ENCODE assay signal across 18 cellular contexts in the genomic region with DNA sequence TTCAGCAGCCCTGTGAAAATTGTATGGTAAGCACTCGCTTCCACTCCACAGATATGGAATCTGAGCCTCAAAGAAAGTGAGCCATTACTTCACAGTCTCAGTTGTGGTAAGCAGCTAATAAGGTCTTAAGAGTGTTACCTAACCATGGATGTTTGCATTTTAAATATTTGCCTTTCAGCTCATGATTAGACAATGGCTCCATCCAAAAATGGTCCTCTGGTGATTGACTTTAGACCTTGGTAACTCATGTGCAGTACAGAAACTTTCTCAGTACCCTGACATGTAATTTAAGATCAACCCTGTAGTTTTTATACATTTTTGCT. TPM values are rescaled to one million over a fixed set of nuclear protein-coding genes. Genes with fewer than 3 reads are reported as not detected.
DNase-seq lines count a peak whose midpoint lies in the region; ATAC-seq, FAIRE-seq and TF ChIP-seq lines count a peak whose summit lies in the region.
"Had no signal": no experiment of that assay in that cellular context is flagged by ENCODE, and none has a peak within 500 bp of the region (broad histone marks: within the 10 kb centered on the region; RNA-seq: fewer than 3 reads in every experiment).

No MANE protein-coding gene starts in this region.

- intact Hi-C loops in heart left ventricle (cut with DNase I): loop anchor here in 4 of 10 donors (2.0 to 10.0 kb wide), 4 partner anchors 42 to 131 kb away; no protein-coding TSS in a partner anchor
- intact Hi-C loops in Right ventricle myocardium inferior (cut with DNase I): loop anchor here (2.0 to 10.0 kb wide), 2 partner anchors 49 to 159 kb away; no protein-coding TSS in a partner anchor
- intact Hi-C loops in sigmoid colon (cut with DNase I): loop anchor here (2.0 kb wide), 1 partner anchor 49 kb away; no protein-coding TSS in a partner anchor

- peak; percentile 42 to 45 for TF ChIP-seq RAD21 in liver (IDR thresholded peaks at IDR 0.05)

- ATAC-seq in heart left ventricle: no peak
- ATAC-seq in Right ventricle myocardium inferior: no peak
- ATAC-seq: left colon; stimulated activated memory B cell treated with anti-CD40 and anti-IgM and Interleukin-4, amounts not matched to agents 10 μg/mL and 1 μg/mL and 100 μg/mL, for 72 hours had no signal

- H3K27me3 ChIP-seq in heart left ventricle: no peaks in the 10 kb centered on the region
- H3K27me3 ChIP-seq in liver (ENCODE audit: control insufficient read depth in 4 of 4, insufficient read depth in 4 of 4, low read length in 3 of 4): no peaks in the 10 kb centered on the region
- no peaks in the 10 kb centered on the region for H3K27me3 ChIP-seq in sigmoid colon

- H3K9me3 ChIP-seq in heart left ventricle: no peaks in the 10 kb centered on the region
- H3K9me3 ChIP-seq in liver (ENCODE audit: control insufficient read depth in 4 of 4, low read length in 3 of 4): no peaks in the 10 kb centered on the region
- H3K9me3 ChIP-seq in sigmoid colon: no peaks in the 10 kb centered on the region

- H3K4me3 ChIP-seq in heart left ventricle: peak overlapping the region; percentile 15 to 71 (median 64)
- H3K4me3 ChIP-seq in liver (ENCODE audit: low read depth in 1 of 3, low read length in 3 of 3): peak overlapping the region; percentile 57 to 89 (median 72)
- peak overlapping the region; percentile 5 to 49 (median 24) for H3K4me3 ChIP-seq in sigmoid colon
- H3K4me3 ChIP-seq in urinary bladder (ENCODE audit: low read depth, low read length): peak overlapping the region; percentile 49

- TF ChIP-seq EP300 in sigmoid colon (IDR thresholded peaks at IDR 0.05): no peak

- TF ChIP-seq CTCF in heart left ventricle (IDR thresholded peaks at IDR 0.05) (no peak), liver (IDR thresholded peaks at IDR 0.05; ENCODE audit: low read depth, low read length, missing input control) (no peak), sigmoid colon (IDR thresholded peaks at IDR 0.05) (no peak)

- H3K4me1 ChIP-seq in heart left ventricle (peaks cover 5 to 79% (median 40%) of the 10 kb centered on the region in 12 donors), liver (ENCODE audit: control insufficient read depth in 4 of 4, insufficient read depth in 4 of 4, low read length in 3 of 4) (peaks cover 3 to 41% (median 21%) of the 10 kb centered on the region in 4 donors), sigmoid colon (peaks cover 0 to 38% (median 28%) of the 10 kb centered on the region in 4 donors), urinary bladder (ENCODE audit: insufficient read depth) (no peaks in the 10 kb centered on the region)

- peak overlapping the region; percentile 2 to 90 for H3K9ac ChIP-seq in liver (ENCODE audit: low read depth in 1 of 2, low read length in 2 of 2)

- H3K36me3 ChIP-seq in heart left ventricle: peaks cover 0 to 47% (median 44%) of the 10 kb centered on the region in 9 donors
- peaks cover 10 to 35% (median 27%) of the 10 kb centered on the region in 4 donors for H3K36me3 ChIP-seq in liver (ENCODE audit: control insufficient read depth in 4 of 4, insufficient read depth in 3 of 4, low read depth in 1 of 4, low read length in 3 of 4)
- H3K36me3 ChIP-seq in sigmoid colon: peaks cover 0 to 34% (median 20%) of the 10 kb centered on the region in 4 donors
- peaks cover 2% of the 10 kb centered on the region for H3K36me3 ChIP-seq in urinary bladder (ENCODE audit: insufficient read depth)

- no peak for FAIRE-seq in H54 (lab: Jason Lieb, UNC)

- WGBS in heart left ventricle, 4 donors: 48 to 76% (median 64%) methylated on average over 1 of the region's 1 CpG
- 42% methylated on average over 1 of the region's 1 CpG for WGBS in liver
- 74 to 82% methylated on average over 1 of the region's 1 CpG for WGBS in sigmoid colon, 2 donors
- 57% methylated on average over 1 of the region's 1 CpG for WGBS in urinary bladder

- H3K27ac ChIP-seq in heart left ventricle (peak overlapping the region in 11 of 12 donors; percentile 23 to 90 (median 77)), liver (ENCODE audit: low read depth in 1 of 2, low read length in 2 of 2) (no peak overlapping the region), sigmoid colon (peak overlapping the region; percentile 46 to 83 (median 69)), urinary bladder (ENCODE audit: low read depth) (no peak overlapping the region)

- no peak for TF ChIP-seq POLR2A in heart left ventricle (IDR thresholded peaks at IDR 0.05)
- TF ChIP-seq POLR2A in sigmoid colon (IDR thresholded peaks at IDR 0.05): no peak
- TF ChIP-seq POLR2A in H54 (IDR thresholded peaks at IDR 0.05; ENCODE audit: low read depth, low read length): no peak

- DNase-seq in heart left ventricle: no peak
- DNase-seq in Right ventricle myocardium inferior (ENCODE audit: missing footprints): no peak
- no peak for DNase-seq in sigmoid colon
- DNase-seq in H54 (ENCODE audit: insufficient read length, low spot score): no peak
- no peak for DNase-seq in NCI-H2107 (lab: John Stamatoyannopoulos, UW)
- no peak for DNase-seq in activated T-cell treated with anti-CD3 and anti-CD28 coated beads, Interleukin-2, amount 50 U/mL, for 48 hours
- DNase-seq: activated naive CD4-positive, alpha-beta T cell treated with Interleukin-2 at 50 U/mL for 16 hours; activated T-cell treated with anti-CD3 and anti-CD28 coated beads, Interleukin-2, amount 50 U/mL, for 24 hours; effector CD4-positive, alpha-beta T cell; HFFc6; left colon; NCI-H524; stimulated activated CD4-positive, alpha-beta T cell treated with anti-CD3 and anti-CD28 coated beads, Interleukin-1b, Interleukin-23, amount 100 ng/mL, for 48 hours; T-helper 9 cell had no signal

TF ChIP-seq in liver, 16 proteins besides CTCF, POLR2A, EP300 and RAD21 (continues in another document):
- peak; percentile 21 to 69 for TF ChIP-seq RXRA (IDR thresholded peaks at IDR 0.05)
- TF ChIP-seq EGR1 (IDR thresholded peaks at IDR 0.05; ENCODE audit: low read depth in 2 of 2): peak in 1 of 2 donors; percentile 26
- peak; percentile 93 for TF ChIP-seq YY1 (IDR thresholded peaks at IDR 0.05)
- TF ChIP-seq, protein P1, sequence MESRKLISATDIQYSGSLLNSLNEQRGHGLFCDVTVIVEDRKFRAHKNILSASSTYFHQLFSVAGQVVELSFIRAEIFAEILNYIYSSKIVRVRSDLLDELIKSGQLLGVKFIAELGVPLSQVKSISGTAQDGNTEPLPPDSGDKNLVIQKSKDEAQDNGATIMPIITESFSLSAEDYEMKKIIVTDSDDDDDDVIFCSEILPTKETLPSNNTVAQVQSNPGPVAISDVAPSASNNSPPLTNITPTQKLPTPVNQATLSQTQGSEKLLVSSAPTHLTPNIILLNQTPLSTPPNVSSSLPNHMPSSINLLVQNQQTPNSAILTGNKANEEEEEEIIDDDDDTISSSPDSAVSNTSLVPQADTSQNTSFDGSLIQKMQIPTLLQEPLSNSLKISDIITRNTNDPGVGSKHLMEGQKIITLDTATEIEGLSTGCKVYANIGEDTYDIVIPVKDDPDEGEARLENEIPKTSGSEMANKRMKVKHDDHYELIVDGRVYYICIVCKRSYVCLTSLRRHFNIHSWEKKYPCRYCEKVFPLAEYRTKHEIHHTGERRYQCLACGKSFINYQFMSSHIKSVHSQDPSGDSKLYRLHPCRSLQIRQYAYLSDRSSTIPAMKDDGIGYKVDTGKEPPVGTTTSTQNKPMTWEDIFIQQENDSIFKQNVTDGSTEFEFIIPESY (IDR thresholded peaks at IDR 0.05): peak; percentile 32
- TF ChIP-seq JUND (IDR thresholded peaks at IDR 0.05): peak; percentile 2 to 50
- peak; percentile 62 for TF ChIP-seq FOXA2 (IDR thresholded peaks at IDR 0.05)
- TF ChIP-seq NR2F2 (IDR thresholded peaks at IDR 0.05): no peak
- TF ChIP-seq HNF4A (conservative IDR thresholded peaks at IDR 0.05): peak; percentile 56 to 83
- no peak for TF ChIP-seq HNF4G (IDR thresholded peaks at IDR 0.05)
- TF ChIP-seq, protein P2, sequence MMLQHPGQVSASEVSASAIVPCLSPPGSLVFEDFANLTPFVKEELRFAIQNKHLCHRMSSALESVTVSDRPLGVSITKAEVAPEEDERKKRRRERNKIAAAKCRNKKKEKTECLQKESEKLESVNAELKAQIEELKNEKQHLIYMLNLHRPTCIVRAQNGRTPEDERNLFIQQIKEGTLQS (IDR thresholded peaks at IDR 0.05): no peak
- peak; percentile 27 for TF ChIP-seq SP1 (IDR thresholded peaks at IDR 0.05)
- TF ChIP-seq, protein P3, sequence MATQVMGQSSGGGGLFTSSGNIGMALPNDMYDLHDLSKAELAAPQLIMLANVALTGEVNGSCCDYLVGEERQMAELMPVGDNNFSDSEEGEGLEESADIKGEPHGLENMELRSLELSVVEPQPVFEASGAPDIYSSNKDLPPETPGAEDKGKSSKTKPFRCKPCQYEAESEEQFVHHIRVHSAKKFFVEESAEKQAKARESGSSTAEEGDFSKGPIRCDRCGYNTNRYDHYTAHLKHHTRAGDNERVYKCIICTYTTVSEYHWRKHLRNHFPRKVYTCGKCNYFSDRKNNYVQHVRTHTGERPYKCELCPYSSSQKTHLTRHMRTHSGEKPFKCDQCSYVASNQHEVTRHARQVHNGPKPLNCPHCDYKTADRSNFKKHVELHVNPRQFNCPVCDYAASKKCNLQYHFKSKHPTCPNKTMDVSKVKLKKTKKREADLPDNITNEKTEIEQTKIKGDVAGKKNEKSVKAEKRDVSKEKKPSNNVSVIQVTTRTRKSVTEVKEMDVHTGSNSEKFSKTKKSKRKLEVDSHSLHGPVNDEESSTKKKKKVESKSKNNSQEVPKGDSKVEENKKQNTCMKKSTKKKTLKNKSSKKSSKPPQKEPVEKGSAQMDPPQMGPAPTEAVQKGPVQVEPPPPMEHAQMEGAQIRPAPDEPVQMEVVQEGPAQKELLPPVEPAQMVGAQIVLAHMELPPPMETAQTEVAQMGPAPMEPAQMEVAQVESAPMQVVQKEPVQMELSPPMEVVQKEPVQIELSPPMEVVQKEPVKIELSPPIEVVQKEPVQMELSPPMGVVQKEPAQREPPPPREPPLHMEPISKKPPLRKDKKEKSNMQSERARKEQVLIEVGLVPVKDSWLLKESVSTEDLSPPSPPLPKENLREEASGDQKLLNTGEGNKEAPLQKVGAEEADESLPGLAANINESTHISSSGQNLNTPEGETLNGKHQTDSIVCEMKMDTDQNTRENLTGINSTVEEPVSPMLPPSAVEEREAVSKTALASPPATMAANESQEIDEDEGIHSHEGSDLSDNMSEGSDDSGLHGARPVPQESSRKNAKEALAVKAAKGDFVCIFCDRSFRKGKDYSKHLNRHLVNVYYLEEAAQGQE (IDR thresholded peaks at IDR 0.05): peak; percentile 35
- peak; percentile 50 for TF ChIP-seq TAF1 (conservative IDR thresholded peaks at IDR 0.05)
- no peak for TF ChIP-seq FOXA1 (IDR thresholded peaks at IDR 0.05)

RNA-seq across cellular contexts. Expression of a gene that starts 1.8 kb away (rescaled TPM):
- 1,000 to 10,000 TPM in 1 of 9 donors, 100 to 1,000 TPM in 8; 292 to 1,706 (median 520) TPM for total RNA-seq in heart left ventricle
- polyA plus RNA-seq in heart left ventricle: 100 to 1,000 TPM; 133 to 183 TPM
- total RNA-seq in Right ventricle myocardium inferior: 640 TPM
- total RNA-seq in liver: 1,000 to 10,000 TPM; 1,731 to 2,199 TPM
- 1,000 to 10,000 TPM; 1,904 to 2,622 TPM for polyA plus RNA-seq in liver
- 100 to 1,000 TPM; 195 to 296 (median 253) TPM for total RNA-seq in sigmoid colon
- polyA plus RNA-seq in sigmoid colon: 10 to 100 TPM; 34.2 to 60.7 (median 55.3) TPM
- total RNA-seq in urinary bladder: 428 TPM
- polyA plus RNA-seq in urinary bladder: 990 TPM
- total RNA-seq: B cell had no signal

Comparison
In these comparisons a context has a peak if more than half of its experiments do, and no peak if none do; other contexts are left out.
1. H3K27ac ChIP-seq: peak in heart left ventricle (11 of 12) and sigmoid colon (4 of 4); none in liver (0 of 2) and urinary bladder (single experiment).
2. Peak in every context shown above with its lines, with median percentiles within 50 percentile points of each other: H3K4me3 ChIP-seq.